9 cellular contexts compared by ENCODE assay signal in genomic region chr10:50740351-50740688, GRCh38. TPM values are rescaled to one million over a fixed set of nuclear protein-coding genes. Genes with fewer than 3 reads are reported as not detected.
A peak's percentile ranks its signal among the peaks of the same experiment; 100 is the strongest.
DNase-seq lines count a peak whose midpoint lies in the region; ATAC-seq, FAIRE-seq and TF ChIP-seq lines count a peak whose summit lies in the region.
"Had no signal": no experiment of that assay in that cellular context is flagged by ENCODE, and none has a peak within 500 bp of the region (broad histone marks: within the 10 kb centered on the region; RNA-seq: fewer than 3 reads in every experiment).

No MANE protein-coding gene starts in this region.

- peak overlapping the region; percentile 98 for H3K4me3 Mint-ChIP-seq in activated naive CD4-positive, alpha-beta T cell treated with anti-CD3 and anti-CD28 coated beads for 36 hours

- peaks cover 16% of the 10 kb centered on the region for H3K4me1 Mint-ChIP-seq in activated naive CD4-positive, alpha-beta T cell treated with anti-CD3 and anti-CD28 coated beads for 36 hours (ENCODE audit: low read depth)

- H3K9me3 ChIP-seq in pancreas, result no peaks in the 10 kb centered on the region

- H3K27ac ChIP-seq in pancreas, result peak overlapping the region; percentile 64 to 85 (median 75)

- CTCF ChIA-PET in activated naive CD4-positive, alpha-beta T cell treated with anti-CD3 and anti-CD28 coated beads for 36 hours (lab: Charles Lee), result interaction anchor here (0.6 kb wide), 1 partner anchor 321 kb away, joined by 4 read pairs; no protein-coding TSS in a partner anchor

- H3K4me1 ChIP-seq in pancreas, result no peaks in the 10 kb centered on the region

- no peak for TF ChIP-seq CTCF in HFF-Myc (IDR thresholded peaks at IDR 0.05; ENCODE audit: low read depth, low read length, missing control alignments)
- TF ChIP-seq CTCF in pancreas (IDR thresholded peaks at IDR 0.05), result no peak

- peak overlapping the region; percentile 95 for H3K27ac Mint-ChIP-seq in activated naive CD4-positive, alpha-beta T cell treated with anti-CD3 and anti-CD28 coated beads for 36 hours

- H3K9me3 Mint-ChIP-seq in activated naive CD4-positive, alpha-beta T cell treated with anti-CD3 and anti-CD28 coated beads for 36 hours, result no peaks in the 10 kb centered on the region

- WGBS in pancreas, 2 donors, result 1 to 2% methylated on average over 8 of the region's 8 CpGs

- no peak for FAIRE-seq in pancreas (lab: Jason Lieb, UNC)

- peak overlapping the region; percentile 85 for H3K4me3 ChIP-seq in HFF-Myc (replicated peaks; ENCODE audit: low read depth, low read length)
- peak overlapping the region; percentile 38 to 78 (median 70) for H3K4me3 ChIP-seq in pancreas

- no peaks in the 10 kb centered on the region for H3K27me3 Mint-ChIP-seq in activated naive CD4-positive, alpha-beta T cell treated with anti-CD3 and anti-CD28 coated beads for 36 hours (ENCODE audit: low read depth)

- H3K27me3 ChIP-seq in pancreas, result no peaks in the 10 kb centered on the region

- intact Hi-C loops in activated naive CD4-positive, alpha-beta T cell treated with anti-CD3 and anti-CD28 coated beads for 36 hours (cut with micrococcal nuclease), result no loop called here
- intact Hi-C loops in pancreas (cut with DNase I), result no loop called here

- H3K36me3 ChIP-seq in pancreas, result no peaks in the 10 kb centered on the region

- DNase-seq in NCI-H1694 treated with DMSO at 0.1 percent for 48 hours (lab: John Stamatoyannopoulos, UW), result peak; percentile 15
- DNase-seq in NCI-H1694 (lab: John Stamatoyannopoulos, UW), result no peak
- DNase-seq in HFF-Myc (ENCODE audit: extremely low read depth, low read depth), result peak; percentile 12
- DNase-seq in NCI-H226, result peak; percentile 29
- peak; percentile 52 for DNase-seq in activated naive CD4-positive, alpha-beta T cell treated with anti-CD3 and anti-CD28 coated beads for 36 hours
- DNase-seq in glomerular visceral epithelial cell (ENCODE audit: extremely low spot score), result peak; percentile 69
- DNase-seq in pancreas, result no peak
- DNase-seq in GM19238 (ENCODE audit: insufficient read length, low spot score), result no peak
- DNase-seq: DND-41 had no signal

- peak; percentile 32 to 65 (median 56) for ATAC-seq in pancreas

- no peaks in the 10 kb centered on the region for H3K36me3 Mint-ChIP-seq in activated naive CD4-positive, alpha-beta T cell treated with anti-CD3 and anti-CD28 coated beads for 36 hours (ENCODE audit: low read depth)

RNA-seq across cellular contexts. Expression of gene ASAH2B, which starts 0.6 kb away (rescaled TPM):
- 1 to 10 TPM; 3.9 to 4.6 TPM for total RNA-seq in activated naive CD4-positive, alpha-beta T cell treated with anti-CD3 and anti-CD28 coated beads for 36 hours
- total RNA-seq in pancreas, result 1 to 10 TPM; 1.4 to 3.0 (median 2.2) TPM
- polyA plus RNA-seq in pancreas, result 1 to 10 TPM; 1.5 to 3.9 TPM

Comparison
In these comparisons a context has a peak if more than half of its experiments do, and no peak if none do; other contexts are left out.
1. DNase-seq: peak in NCI-H1694 treated with DMSO at 0.1 percent for 48 hours (single experiment), HFF-Myc (single experiment), NCI-H226 (single experiment), activated naive CD4-positive, alpha-beta T cell treated with anti-CD3 and anti-CD28 coated beads for 36 hours (single experiment) and glomerular visceral epithelial cell (single experiment); none in NCI-H1694 (single experiment), pancreas (0 of 6) and GM19238 (single experiment).